Comparison of ENCODE assay signal across 1 cellular context in the genomic region with DNA sequence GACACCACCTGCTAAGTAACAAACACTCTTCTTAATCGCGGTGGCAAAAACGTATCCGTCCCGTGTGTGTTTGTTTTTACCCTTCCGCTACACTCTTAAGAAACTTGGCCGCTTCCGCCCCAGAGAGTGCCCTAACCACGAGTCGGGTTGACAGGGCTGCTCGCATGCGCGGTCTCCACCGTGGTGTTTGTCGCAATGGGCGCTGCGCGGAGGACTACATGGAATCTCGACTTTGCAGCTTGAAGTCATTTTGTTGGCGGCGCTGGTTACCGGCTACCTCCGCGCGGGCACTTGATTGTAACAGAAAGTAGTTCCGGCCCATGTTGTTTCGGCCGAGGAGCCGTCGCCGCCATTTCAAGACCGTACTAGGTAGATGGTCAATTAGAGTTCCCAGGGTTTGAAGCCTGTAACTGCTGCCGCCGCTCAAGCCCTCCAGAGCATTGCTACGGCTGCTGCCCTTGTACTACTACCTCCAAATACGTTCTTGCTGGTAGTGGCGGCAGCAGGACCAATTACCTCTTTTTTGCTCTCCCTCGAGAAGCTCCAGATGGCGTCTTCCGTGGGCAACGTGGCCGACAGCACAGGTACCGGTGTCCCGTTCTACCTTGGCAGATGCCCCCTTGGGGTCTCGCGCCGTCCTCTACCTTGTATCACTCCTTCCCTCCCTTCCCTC.
TF ChIP-seq lines count a peak whose summit lies in the region.

TSS of gene OGT (plus strand) at position 352 of the 673 bp plus-strand sequence. CDS start at position 548, 196 bp downstream.

TF ChIP-seq in HepG2, 621 proteins besides CTCF, POLR2A, EP300 and RAD21 (continued from another document and continues in another):
- TF ChIP-seq, protein P1, sequence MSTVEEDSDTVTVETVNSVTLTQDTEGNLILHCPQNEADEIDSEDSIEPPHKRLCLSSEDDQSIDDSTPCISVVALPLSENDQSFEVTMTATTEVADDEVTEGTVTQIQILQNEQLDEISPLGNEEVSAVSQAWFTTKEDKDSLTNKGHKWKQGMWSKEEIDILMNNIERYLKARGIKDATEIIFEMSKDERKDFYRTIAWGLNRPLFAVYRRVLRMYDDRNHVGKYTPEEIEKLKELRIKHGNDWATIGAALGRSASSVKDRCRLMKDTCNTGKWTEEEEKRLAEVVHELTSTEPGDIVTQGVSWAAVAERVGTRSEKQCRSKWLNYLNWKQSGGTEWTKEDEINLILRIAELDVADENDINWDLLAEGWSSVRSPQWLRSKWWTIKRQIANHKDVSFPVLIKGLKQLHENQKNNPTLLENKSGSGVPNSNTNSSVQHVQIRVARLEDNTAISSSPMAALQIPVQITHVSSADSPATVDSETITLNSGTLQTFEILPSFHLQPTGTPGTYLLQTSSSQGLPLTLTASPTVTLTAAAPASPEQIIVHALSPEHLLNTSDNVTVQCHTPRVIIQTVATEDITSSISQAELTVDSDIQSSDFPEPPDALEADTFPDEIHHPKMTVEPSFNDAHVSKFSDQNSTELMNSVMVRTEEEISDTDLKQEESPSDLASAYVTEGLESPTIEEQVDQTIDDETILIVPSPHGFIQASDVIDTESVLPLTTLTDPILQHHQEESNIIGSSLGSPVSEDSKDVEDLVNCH (CRISPR knock-in tag; IDR thresholded peaks at IDR 0.05) = no peak
- TF ChIP-seq EZH2 (conservative IDR thresholded peaks at IDR 0.05; ENCODE audit: low read depth, low read length) = no peak
- TF ChIP-seq, protein P2, sequence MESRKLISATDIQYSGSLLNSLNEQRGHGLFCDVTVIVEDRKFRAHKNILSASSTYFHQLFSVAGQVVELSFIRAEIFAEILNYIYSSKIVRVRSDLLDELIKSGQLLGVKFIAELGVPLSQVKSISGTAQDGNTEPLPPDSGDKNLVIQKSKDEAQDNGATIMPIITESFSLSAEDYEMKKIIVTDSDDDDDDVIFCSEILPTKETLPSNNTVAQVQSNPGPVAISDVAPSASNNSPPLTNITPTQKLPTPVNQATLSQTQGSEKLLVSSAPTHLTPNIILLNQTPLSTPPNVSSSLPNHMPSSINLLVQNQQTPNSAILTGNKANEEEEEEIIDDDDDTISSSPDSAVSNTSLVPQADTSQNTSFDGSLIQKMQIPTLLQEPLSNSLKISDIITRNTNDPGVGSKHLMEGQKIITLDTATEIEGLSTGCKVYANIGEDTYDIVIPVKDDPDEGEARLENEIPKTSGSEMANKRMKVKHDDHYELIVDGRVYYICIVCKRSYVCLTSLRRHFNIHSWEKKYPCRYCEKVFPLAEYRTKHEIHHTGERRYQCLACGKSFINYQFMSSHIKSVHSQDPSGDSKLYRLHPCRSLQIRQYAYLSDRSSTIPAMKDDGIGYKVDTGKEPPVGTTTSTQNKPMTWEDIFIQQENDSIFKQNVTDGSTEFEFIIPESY (CRISPR knock-in tag; IDR thresholded peaks at IDR 0.05) = peak; percentile 17; the same call in 1 of the 2 replicates
- TF ChIP-seq PHF5A (CRISPR knock-in tag; IDR thresholded peaks at IDR 0.05; ENCODE audit: low read depth, unreplicated experiment) = no peak
- TF ChIP-seq FOXK1 (CRISPR knock-in tag; IDR thresholded peaks at IDR 0.05; ENCODE audit: borderline replicate concordance, low read depth) = peak; percentile 48; the same call in 1 of the 2 replicates
- no peak for TF ChIP-seq ZNF891 (CRISPR knock-in tag; IDR thresholded peaks at IDR 0.05)
- peak; percentile 29; the same call in 1 of the 2 replicates for TF ChIP-seq BRD4 (CRISPR knock-in tag; IDR thresholded peaks at IDR 0.05)
- TF ChIP-seq MIER3 (CRISPR knock-in tag; IDR thresholded peaks at IDR 0.05; ENCODE audit: borderline replicate concordance) = peak; percentile 67; the same call in 1 of the 2 replicates
- peak in 1 of 2 experiments; percentile 76; a peak in 2 of 4 replicates for TF ChIP-seq KLF16 (CRISPR knock-in tag; IDR thresholded peaks at IDR 0.05)
- TF ChIP-seq, protein P3, sequence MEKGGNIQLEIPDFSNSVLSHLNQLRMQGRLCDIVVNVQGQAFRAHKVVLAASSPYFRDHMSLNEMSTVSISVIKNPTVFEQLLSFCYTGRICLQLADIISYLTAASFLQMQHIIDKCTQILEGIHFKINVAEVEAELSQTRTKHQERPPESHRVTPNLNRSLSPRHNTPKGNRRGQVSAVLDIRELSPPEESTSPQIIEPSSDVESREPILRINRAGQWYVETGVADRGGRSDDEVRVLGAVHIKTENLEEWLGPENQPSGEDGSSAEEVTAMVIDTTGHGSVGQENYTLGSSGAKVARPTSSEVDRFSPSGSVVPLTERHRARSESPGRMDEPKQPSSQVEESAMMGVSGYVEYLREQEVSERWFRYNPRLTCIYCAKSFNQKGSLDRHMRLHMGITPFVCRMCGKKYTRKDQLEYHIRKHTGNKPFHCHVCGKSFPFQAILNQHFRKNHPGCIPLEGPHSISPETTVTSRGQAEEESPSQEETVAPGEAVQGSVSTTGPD (CRISPR knock-in tag; IDR thresholded peaks at IDR 0.05) = no peak
- no peak for TF ChIP-seq ZNF550 (CRISPR knock-in tag; IDR thresholded peaks at IDR 0.05; ENCODE audit: borderline replicate concordance)
- no peak for TF ChIP-seq CHD4 (IDR thresholded peaks at IDR 0.05; ENCODE audit: borderline replicate concordance, low read length)
- TF ChIP-seq NFYB (CRISPR knock-in tag; IDR thresholded peaks at IDR 0.05) = peak; percentile 60
- TF ChIP-seq, protein P4, sequence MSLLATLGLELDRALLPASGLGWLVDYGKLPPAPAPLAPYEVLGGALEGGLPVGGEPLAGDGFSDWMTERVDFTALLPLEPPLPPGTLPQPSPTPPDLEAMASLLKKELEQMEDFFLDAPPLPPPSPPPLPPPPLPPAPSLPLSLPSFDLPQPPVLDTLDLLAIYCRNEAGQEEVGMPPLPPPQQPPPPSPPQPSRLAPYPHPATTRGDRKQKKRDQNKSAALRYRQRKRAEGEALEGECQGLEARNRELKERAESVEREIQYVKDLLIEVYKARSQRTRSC (CRISPR knock-in tag; IDR thresholded peaks at IDR 0.05; ENCODE audit: low read depth) = no peak
- TF ChIP-seq ZNF329 (CRISPR knock-in tag; IDR thresholded peaks at IDR 0.05; ENCODE audit: low read depth) = no peak
- no peak for TF ChIP-seq SP4 (CRISPR knock-in tag; IDR thresholded peaks at IDR 0.05)
- TF ChIP-seq KAT8 (CRISPR knock-in tag; IDR thresholded peaks at IDR 0.05) = peak; percentile 88; the same call in 1 of the 2 replicates
- TF ChIP-seq, protein P5, sequence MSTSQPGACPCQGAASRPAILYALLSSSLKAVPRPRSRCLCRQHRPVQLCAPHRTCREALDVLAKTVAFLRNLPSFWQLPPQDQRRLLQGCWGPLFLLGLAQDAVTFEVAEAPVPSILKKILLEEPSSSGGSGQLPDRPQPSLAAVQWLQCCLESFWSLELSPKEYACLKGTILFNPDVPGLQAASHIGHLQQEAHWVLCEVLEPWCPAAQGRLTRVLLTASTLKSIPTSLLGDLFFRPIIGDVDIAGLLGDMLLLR (CRISPR knock-in tag; IDR thresholded peaks at IDR 0.05) = no peak; the same call in 1 of the 2 replicates
- TF ChIP-seq, protein P6, sequence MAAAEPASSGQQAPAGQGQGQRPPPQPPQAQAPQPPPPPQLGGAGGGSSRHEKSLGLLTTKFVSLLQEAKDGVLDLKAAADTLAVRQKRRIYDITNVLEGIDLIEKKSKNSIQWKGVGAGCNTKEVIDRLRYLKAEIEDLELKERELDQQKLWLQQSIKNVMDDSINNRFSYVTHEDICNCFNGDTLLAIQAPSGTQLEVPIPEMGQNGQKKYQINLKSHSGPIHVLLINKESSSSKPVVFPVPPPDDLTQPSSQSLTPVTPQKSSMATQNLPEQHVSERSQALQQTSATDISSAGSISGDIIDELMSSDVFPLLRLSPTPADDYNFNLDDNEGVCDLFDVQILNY (CRISPR knock-in tag; conservative IDR thresholded peaks at IDR 0.05) = no peak
- no peak for TF ChIP-seq DNMT1 (CRISPR knock-in tag; IDR thresholded peaks at IDR 0.05)
- TF ChIP-seq, protein P7, sequence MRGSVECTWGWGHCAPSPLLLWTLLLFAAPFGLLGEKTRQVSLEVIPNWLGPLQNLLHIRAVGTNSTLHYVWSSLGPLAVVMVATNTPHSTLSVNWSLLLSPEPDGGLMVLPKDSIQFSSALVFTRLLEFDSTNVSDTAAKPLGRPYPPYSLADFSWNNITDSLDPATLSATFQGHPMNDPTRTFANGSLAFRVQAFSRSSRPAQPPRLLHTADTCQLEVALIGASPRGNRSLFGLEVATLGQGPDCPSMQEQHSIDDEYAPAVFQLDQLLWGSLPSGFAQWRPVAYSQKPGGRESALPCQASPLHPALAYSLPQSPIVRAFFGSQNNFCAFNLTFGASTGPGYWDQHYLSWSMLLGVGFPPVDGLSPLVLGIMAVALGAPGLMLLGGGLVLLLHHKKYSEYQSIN (CRISPR knock-in tag; IDR thresholded peaks at IDR 0.05; ENCODE audit: borderline replicate concordance) = no peak
- no peak for TF ChIP-seq NBN (conservative IDR thresholded peaks at IDR 0.05)
- peak; percentile 88 for TF ChIP-seq MYC (CRISPR knock-in tag; IDR thresholded peaks at IDR 0.05; ENCODE audit: borderline replicate concordance)
- TF ChIP-seq, protein P8, sequence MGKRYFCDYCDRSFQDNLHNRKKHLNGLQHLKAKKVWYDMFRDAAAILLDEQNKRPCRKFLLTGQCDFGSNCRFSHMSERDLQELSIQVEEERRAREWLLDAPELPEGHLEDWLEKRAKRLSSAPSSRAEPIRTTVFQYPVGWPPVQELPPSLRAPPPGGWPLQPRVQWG (CRISPR knock-in tag; IDR thresholded peaks at IDR 0.05; ENCODE audit: borderline replicate concordance, low read depth) = no peak
- TF ChIP-seq KDM5A (IDR thresholded peaks at IDR 0.05; ENCODE audit: borderline replicate concordance, low read length) = peak; percentile 49; the same call in 1 of the 2 replicates
- no peak for TF ChIP-seq NCOA5 (CRISPR knock-in tag; IDR thresholded peaks at IDR 0.05)
- TF ChIP-seq ZNF30 (CRISPR knock-in tag; IDR thresholded peaks at IDR 0.05) = no peak
- peak; percentile 55; the same call in 1 of the 2 replicates for TF ChIP-seq ZNF766 (CRISPR knock-in tag; IDR thresholded peaks at IDR 0.05; ENCODE audit: borderline replicate concordance)
- peak; percentile 93 for TF ChIP-seq ARID3A (IDR thresholded peaks at IDR 0.05; ENCODE audit: low read depth, low read length)
- TF ChIP-seq, protein P9, sequence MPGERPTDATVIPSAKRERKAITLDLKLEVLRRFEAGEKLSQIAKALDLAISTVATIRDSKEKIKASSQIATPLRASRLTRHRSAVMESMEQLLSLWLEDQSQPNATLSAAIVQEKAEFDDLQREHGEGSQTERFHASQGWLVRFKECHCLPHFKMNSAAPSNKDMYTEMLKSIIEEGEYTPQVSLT (CRISPR knock-in tag; IDR thresholded peaks at IDR 0.05; ENCODE audit: borderline replicate concordance, low read depth) = no peak
- TF ChIP-seq HCFC1 (IDR thresholded peaks at IDR 0.05; ENCODE audit: low read depth, low read length) = no peak
- no peak for TF ChIP-seq TBP (CRISPR knock-in tag; IDR thresholded peaks at IDR 0.05)
- TF ChIP-seq, protein P10, sequence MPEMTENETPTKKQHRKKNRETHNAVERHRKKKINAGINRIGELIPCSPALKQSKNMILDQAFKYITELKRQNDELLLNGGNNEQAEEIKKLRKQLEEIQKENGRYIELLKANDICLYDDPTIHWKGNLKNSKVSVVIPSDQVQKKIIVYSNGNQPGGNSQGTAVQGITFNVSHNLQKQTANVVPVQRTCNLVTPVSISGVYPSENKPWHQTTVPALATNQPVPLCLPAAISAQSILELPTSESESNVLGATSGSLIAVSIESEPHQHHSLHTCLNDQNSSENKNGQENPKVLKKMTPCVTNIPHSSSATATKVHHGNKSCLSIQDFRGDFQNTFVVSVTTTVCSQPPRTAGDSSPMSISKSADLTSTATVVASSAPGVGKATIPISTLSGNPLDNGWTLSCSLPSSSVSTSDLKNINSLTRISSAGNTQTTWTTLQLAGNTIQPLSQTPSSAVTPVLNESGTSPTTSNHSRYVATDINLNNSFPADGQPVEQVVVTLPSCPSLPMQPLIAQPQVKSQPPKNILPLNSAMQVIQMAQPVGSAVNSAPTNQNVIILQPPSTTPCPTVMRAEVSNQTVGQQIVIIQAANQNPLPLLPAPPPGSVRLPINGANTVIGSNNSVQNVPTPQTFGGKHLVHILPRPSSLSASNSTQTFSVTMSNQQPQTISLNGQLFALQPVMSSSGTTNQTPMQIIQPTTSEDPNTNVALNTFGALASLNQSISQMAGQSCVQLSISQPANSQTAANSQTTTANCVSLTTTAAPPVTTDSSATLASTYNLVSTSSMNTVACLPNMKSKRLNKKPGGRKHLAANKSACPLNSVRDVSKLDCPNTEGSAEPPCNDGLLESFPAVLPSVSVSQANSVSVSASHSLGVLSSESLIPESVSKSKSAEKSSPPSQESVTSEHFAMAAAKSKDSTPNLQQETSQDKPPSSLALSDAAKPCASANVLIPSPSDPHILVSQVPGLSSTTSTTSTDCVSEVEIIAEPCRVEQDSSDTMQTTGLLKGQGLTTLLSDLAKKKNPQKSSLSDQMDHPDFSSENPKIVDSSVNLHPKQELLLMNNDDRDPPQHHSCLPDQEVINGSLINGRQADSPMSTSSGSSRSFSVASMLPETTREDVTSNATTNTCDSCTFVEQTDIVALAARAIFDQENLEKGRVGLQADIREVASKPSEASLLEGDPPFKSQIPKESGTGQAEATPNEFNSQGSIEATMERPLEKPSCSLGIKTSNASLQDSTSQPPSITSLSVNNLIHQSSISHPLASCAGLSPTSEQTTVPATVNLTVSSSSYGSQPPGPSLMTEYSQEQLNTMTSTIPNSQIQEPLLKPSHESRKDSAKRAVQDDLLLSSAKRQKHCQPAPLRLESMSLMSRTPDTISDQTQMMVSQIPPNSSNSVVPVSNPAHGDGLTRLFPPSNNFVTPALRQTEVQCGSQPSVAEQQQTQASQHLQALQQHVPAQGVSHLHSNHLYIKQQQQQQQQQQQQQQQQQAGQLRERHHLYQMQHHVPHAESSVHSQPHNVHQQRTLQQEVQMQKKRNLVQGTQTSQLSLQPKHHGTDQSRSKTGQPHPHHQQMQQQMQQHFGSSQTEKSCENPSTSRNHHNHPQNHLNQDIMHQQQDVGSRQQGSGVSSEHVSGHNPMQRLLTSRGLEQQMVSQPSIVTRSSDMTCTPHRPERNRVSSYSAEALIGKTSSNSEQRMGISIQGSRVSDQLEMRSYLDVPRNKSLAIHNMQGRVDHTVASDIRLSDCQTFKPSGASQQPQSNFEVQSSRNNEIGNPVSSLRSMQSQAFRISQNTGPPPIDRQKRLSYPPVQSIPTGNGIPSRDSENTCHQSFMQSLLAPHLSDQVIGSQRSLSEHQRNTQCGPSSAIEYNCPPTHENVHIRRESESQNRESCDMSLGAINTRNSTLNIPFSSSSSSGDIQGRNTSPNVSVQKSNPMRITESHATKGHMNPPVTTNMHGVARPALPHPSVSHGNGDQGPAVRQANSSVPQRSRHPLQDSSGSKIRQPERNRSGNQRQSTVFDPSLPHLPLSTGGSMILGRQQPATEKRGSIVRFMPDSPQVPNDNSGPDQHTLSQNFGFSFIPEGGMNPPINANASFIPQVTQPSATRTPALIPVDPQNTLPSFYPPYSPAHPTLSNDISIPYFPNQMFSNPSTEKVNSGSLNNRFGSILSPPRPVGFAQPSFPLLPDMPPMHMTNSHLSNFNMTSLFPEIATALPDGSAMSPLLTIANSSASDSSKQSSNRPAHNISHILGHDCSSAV (CRISPR knock-in tag; IDR thresholded peaks at IDR 0.05; ENCODE audit: borderline replicate concordance) = no peak
- TF ChIP-seq NPAS2 (CRISPR knock-in tag; IDR thresholded peaks at IDR 0.05; ENCODE audit: borderline replicate concordance) = no peak
